9 cellular contexts compared by ENCODE assay signal in genomic region chr17:77382356-77382911, GRCh38.
A peak's percentile ranks its signal among the peaks of the same experiment; 100 is the strongest.
DNase-seq lines count a peak whose midpoint lies in the region; ATAC-seq and TF ChIP-seq lines count a peak whose summit lies in the region.
"Had no signal": no experiment of that assay in that cellular context is flagged by ENCODE, and none has a peak within 500 bp of the region (broad histone marks: within the 10 kb centered on the region; RNA-seq: fewer than 3 reads in every experiment).

No MANE protein-coding gene starts in this region.

- H3K9me3 ChIP-seq in mucosa of descending colon = no peaks in the 10 kb centered on the region

- H3K4me3 ChIP-seq in mucosa of descending colon = no peak overlapping the region

- no peak for TF ChIP-seq CTCF in mucosa of descending colon (IDR thresholded peaks at IDR 0.05)

- peak; percentile 17 to 59 (median 38) for DNase-seq in stimulated activated naive CD4-positive, alpha-beta T cell (lab: John Stamatoyannopoulos, UW)
- no peak for DNase-seq in stimulated activated naive CD4-positive, alpha-beta T cell treated with Interleukin-2 at 50 U/mL for 16 hours (lab: John Stamatoyannopoulos, UW)
- peak; percentile 46 for DNase-seq in activated naive CD4-positive, alpha-beta T cell treated with Interleukin-2 at 50 U/mL for 16 hours
- DNase-seq in mucosa of descending colon = no peak
- no peak for DNase-seq in amygdala (lab: John Stamatoyannopoulos, UW)
- no peak for DNase-seq in NCI-H510A treated with DMSO at 0.1 percent for 48 hours (lab: John Stamatoyannopoulos, UW)
- DNase-seq in GF-D8 (lab: John Stamatoyannopoulos, UW) = no peak
- DNase-seq: NCI-H1694 treated with DMSO at 0.1 percent for 48 hours had no signal

- intact Hi-C loops in mucosa of descending colon (cut with DNase I, micrococcal nuclease) = no loop called here

- H3K4me1 ChIP-seq in mucosa of descending colon (ENCODE audit: low read depth) = peaks cover 35% of the 10 kb centered on the region

- H3K36me3 ChIP-seq in mucosa of descending colon (ENCODE audit: low read depth) = no peaks in the 10 kb centered on the region

- ATAC-seq in mucosa of descending colon (peak; percentile 23), HG03139 (IDR thresholded peaks at IDR 0.05; ENCODE audit: unreplicated experiment) (no peak)

Comparison
In these comparisons a context has a peak if more than half of its experiments do, and no peak if none do; other contexts are left out.
1. DNase-seq: peak in stimulated activated naive CD4-positive, alpha-beta T cell (6 of 6) and activated naive CD4-positive, alpha-beta T cell treated with Interleukin-2 at 50 U/mL for 16 hours (single experiment); none in stimulated activated naive CD4-positive, alpha-beta T cell treated with Interleukin-2 at 50 U/mL for 16 hours (single experiment), mucosa of descending colon (0 of 3), amygdala (0 of 56), NCI-H510A treated with DMSO at 0.1 percent for 48 hours (single experiment) and GF-D8 (single experiment).